11 cellular contexts compared by ENCODE assay signal in the genomic region with DNA sequence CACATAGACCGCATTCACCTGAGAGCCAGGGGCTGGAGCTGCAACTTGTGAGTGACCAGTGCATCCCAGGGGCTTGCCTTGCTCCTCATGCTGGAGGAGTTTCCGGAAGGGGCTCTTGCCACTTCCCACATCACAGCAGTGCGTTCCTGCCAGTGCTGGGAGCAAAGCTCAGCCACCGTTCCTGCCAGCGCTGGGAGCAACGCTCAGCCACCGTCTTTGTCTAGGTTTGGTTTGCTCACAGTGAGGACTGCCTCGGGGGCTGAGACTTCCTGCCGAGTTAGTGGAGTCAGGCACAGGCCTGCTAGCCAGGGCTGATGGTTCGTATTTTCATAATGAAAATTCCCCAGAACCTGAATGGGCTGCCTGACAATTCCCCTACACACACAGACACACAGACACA. TPM values are rescaled to one million over a fixed set of nuclear protein-coding genes. Genes with fewer than 3 reads are reported as not detected.
A peak's percentile ranks its signal among the peaks of the same experiment; 100 is the strongest.
DNase-seq lines count a peak whose midpoint lies in the region; ATAC-seq and TF ChIP-seq lines count a peak whose summit lies in the region.
"Had no signal": no experiment of that assay in that cellular context is flagged by ENCODE, and none has a peak within 500 bp of the region (broad histone marks: within the 10 kb centered on the region; RNA-seq: fewer than 3 reads in every experiment).

No MANE protein-coding gene starts in this region.

- no peak overlapping the region for H2AFZ ChIP-seq in SK-N-SH (ENCODE audit: low read depth)

- peaks cover 0 to 13% of the 10 kb centered on the region in 2 experiments; a peak in 1 of 4 replicates for H3K4me1 ChIP-seq in SK-N-SH (ENCODE audit: control insufficient read depth in 1 of 2, insufficient read depth in 2 of 2, low read depth in 1 of 2, low read length in 1 of 2)
- peaks cover 8 to 11% of the 10 kb centered on the region in 2 donors for H3K4me1 ChIP-seq in thyroid gland
- H3K4me1 ChIP-seq: HAP-1 had no signal

- 75% methylated on average over 10 of the region's 10 CpGs for WGBS in SK-N-SH (ENCODE audit: low lambda C conversion rate)
- WGBS in thyroid gland, 2 donors: 67 to 87% methylated on average over 2 to 6 of the region's 10 CpGs

- TF ChIP-seq CTCF in SK-N-SH (IDR thresholded peaks at IDR 0.05): no peak
- no peak for TF ChIP-seq CTCF in thyroid gland (IDR thresholded peaks at IDR 0.05)

- no peak overlapping the region for H3K4me3 ChIP-seq in SK-N-SH (ENCODE audit: low read depth in 2 of 2, low read length in 1 of 2)
- H3K4me3 ChIP-seq in skin epidermis: no peak overlapping the region
- no peak overlapping the region for H3K4me3 ChIP-seq in thyroid gland (replicated peaks in 1 of 3)
- H3K4me3 ChIP-seq: HAP-1 had no signal

- DNase-seq in SK-N-SH (peak; percentile 45), SK-N-DZ (ENCODE audit: low spot score) (peak; percentile 44), left cardiac atrium (no peak), NCI-H748 treated with DMSO at 0.1 percent for 48 hours (lab: John Stamatoyannopoulos, UW) (no peak), thyroid gland (no peak), NCI-H2029 (lab: John Stamatoyannopoulos, UW) (no peak)

- no peaks in the 10 kb centered on the region for H3K36me3 ChIP-seq in SK-N-SH (replicated peaks in 1 of 2; ENCODE audit: control insufficient read depth in 1 of 2, insufficient read depth in 2 of 2, low read length in 1 of 2)
- no peaks in the 10 kb centered on the region for H3K36me3 ChIP-seq in thyroid gland
- H3K36me3 ChIP-seq: HAP-1 had no signal

- TF ChIP-seq POLR2A in thyroid gland (IDR thresholded peaks at IDR 0.05): no peak

- no peaks in the 10 kb centered on the region for H3K9me2 ChIP-seq in SK-N-SH

- H3F3A ChIP-seq in SK-N-SH (replicated peaks; ENCODE audit: insufficient read depth): peaks cover 3% of the 10 kb centered on the region

- peak overlapping the region in 1 of 2 experiments; percentile 1; a peak in 1 of 4 replicates for H3K27ac ChIP-seq in SK-N-SH (ENCODE audit: low read depth in 2 of 2, low read length in 1 of 2)
- H3K27ac ChIP-seq in skin epidermis: peak overlapping the region in 20 of 21 experiments; percentile 47 to 89 (median 76)
- no peak overlapping the region for H3K27ac ChIP-seq in thyroid gland

- no peaks in the 10 kb centered on the region for H4K20me1 ChIP-seq in SK-N-SH (ENCODE audit: insufficient read depth)

- POLR2A ChIA-PET in SK-N-SH (lab: Yijun Ruan, JAX): interaction anchor here (1.0 to 1.7 kb wide), 5 partner anchors 11 to 62 kb away, joined by 3 to 18 read pairs (median 5); partner anchors contain the start of genes RNF167, SLC25A11 and SPAG7

- TF ChIP-seq RAD21 in SK-N-SH (IDR thresholded peaks at IDR 0.05; ENCODE audit: low read length): no peak

- H3K4me2 ChIP-seq in SK-N-SH: no peak overlapping the region

- H3K27me3 ChIP-seq in SK-N-SH (ENCODE audit: insufficient read depth) (no peaks in the 10 kb centered on the region), thyroid gland (no peaks in the 10 kb centered on the region)

- ATAC-seq in SK-N-SH treated with all-trans-retinoic acid at 6 μM for 48 hours: no peak
- peak; percentile 18 to 25 for ATAC-seq in left cardiac atrium

- intact Hi-C loops in left cardiac atrium (cut with DNase I) (loop anchor here (5.0 to 10.0 kb wide), 2 partner anchors 76 to 79 kb away; partner anchors contain the start of gene CAMTA2 (in 2 of the 2)), thyroid gland (cut with DNase I) (loop anchor here (5.0 kb wide), 1 partner anchor 154 kb away; no protein-coding TSS in a partner anchor)

- H3K9ac ChIP-seq in SK-N-SH: no peak overlapping the region

- no peaks in the 10 kb centered on the region for H3K9me3 ChIP-seq in SK-N-SH
- H3K9me3 ChIP-seq in thyroid gland: no peaks in the 10 kb centered on the region
- H3K9me3 ChIP-seq: HAP-1 had no signal

- TF ChIP-seq EP300 in SK-N-SH (IDR thresholded peaks at IDR 0.05; ENCODE audit: borderline replicate concordance in 1 of 2, low read depth in 1 of 2, low read length in 1 of 2): no peak

- no peaks in the 10 kb centered on the region for H3K79me2 ChIP-seq in SK-N-SH (ENCODE audit: insufficient read depth)

- CTCF ChIA-PET in SK-N-SH (lab: Yijun Ruan, JAX): interaction anchor here (0.6 to 3.0 kb wide), 40 partner anchors 9 to 311 kb away, joined by 3 to 35 read pairs (median 5); partner anchors contain the start of genes C17orf107, CAMTA2, ENO3 and PLD2

TF ChIP-seq in SK-N-SH, 30 proteins besides CTCF, POLR2A, EP300 and RAD21 (continues in another document):
- no peak for TF ChIP-seq TEAD4 (IDR thresholded peaks at IDR 0.05; ENCODE audit: borderline replicate concordance, insufficient read depth)
- TF ChIP-seq MAX (IDR thresholded peaks at IDR 0.05; ENCODE audit: low read depth): no peak
- no peak for TF ChIP-seq USF2 (IDR thresholded peaks at IDR 0.05; ENCODE audit: borderline replicate concordance, low read depth, low read length)
- no peak for TF ChIP-seq NRF1 (IDR thresholded peaks at IDR 0.05; ENCODE audit: low read depth, low read length)
- no peak for TF ChIP-seq FOXM1 (IDR thresholded peaks at IDR 0.05; ENCODE audit: low read depth)

TF ChIP-seq in SK-N-SH treated with all-trans-retinoic acid at 6 μM for 48 hours, 23 proteins besides CTCF, POLR2A, EP300 and RAD21:
- no peak for TF ChIP-seq PPARA (CRISPR knock-in tag; IDR thresholded peaks at IDR 0.05; ENCODE audit: borderline replicate concordance)
- TF ChIP-seq ARNTL (CRISPR knock-in tag; IDR thresholded peaks at IDR 0.05; ENCODE audit: borderline replicate concordance, low read depth): no peak
- TF ChIP-seq TCF4 (CRISPR knock-in tag; IDR thresholded peaks at IDR 0.05; ENCODE audit: borderline replicate concordance): no peak
- TF ChIP-seq TSHZ2 (CRISPR knock-in tag; IDR thresholded peaks at IDR 0.05): no peak
TF ChIP-seq in SK-N-SH treated with all-trans-retinoic acid at 6 μM for 48 hours: peak in this region for 0.

RNA-seq across cellular contexts. Expression of gene CHRNE, which starts 5.4 kb away (rescaled TPM):
- polyA plus RNA-seq in SK-N-SH (2012; rRNA removed): 0.54 and 0.71 TPM in 2 replicates
- 0.24 and 0.42 TPM in 2 replicates for polyA plus RNA-seq in SK-N-SH (2012; cell fraction: cytosol; rRNA removed)
- polyA plus RNA-seq in SK-N-SH (2012; cell fraction: nucleus; rRNA removed): 3.8 and 4.9 TPM in 2 replicates
- 0.19 and 0.62 TPM in 2 replicates for polyA plus RNA-seq in SK-N-DZ (2014; cell fraction: cytosol; rRNA removed)
- polyA plus RNA-seq in SK-N-DZ (2014; cell fraction: nucleus; rRNA removed): 1.3 and 2.7 TPM in 2 replicates
- total RNA-seq in left cardiac atrium (100 to 1,000 TPM in 1 of 2 donors, 10 to 100 TPM in 1; 36.8 to 118 TPM), thyroid gland (under 1 TPM; 0.29 to 0.83 (median 0.49) TPM)

RNA-seq across cellular contexts. Expression of gene C17orf107, which starts 9.0 kb away (rescaled TPM):
- polyA plus RNA-seq in SK-N-SH (2012; rRNA removed): 0.44 and 0.52 TPM in 2 replicates
- polyA plus RNA-seq in SK-N-SH (2012; cell fraction: cytosol; rRNA removed): 0.14 and 0.16 TPM in 2 replicates
- polyA plus RNA-seq in SK-N-SH (2012; cell fraction: nucleus; rRNA removed): 1.6 and 1.8 TPM in 2 replicates
- 0.12 and 0.69 TPM in 2 replicates for polyA plus RNA-seq in SK-N-DZ (2014; cell fraction: cytosol; rRNA removed)
- polyA plus RNA-seq in SK-N-DZ (2014; cell fraction: nucleus; rRNA removed): 1.1 and 2.1 TPM in 2 replicates
- total RNA-seq in left cardiac atrium: 1 to 10 TPM; 1.3 to 2.3 TPM
- total RNA-seq in thyroid gland: 1 to 10 TPM in 3 of 4 donors, under 1 TPM in 1; 0.33 to 1.9 (median 1.3) TPM

RNA-seq across cellular contexts. Expression of gene GP1BA, which starts 23.8 kb away (rescaled TPM):
- polyA plus RNA-seq in SK-N-SH (2012; rRNA removed): not detected in 2 replicates
- not detected in 2 replicates for polyA plus RNA-seq in SK-N-SH (2012; cell fraction: cytosol; rRNA removed)
- not detected in 2 replicates for polyA plus RNA-seq in SK-N-SH (2012; cell fraction: nucleus; rRNA removed)
- not detected in 2 replicates for polyA plus RNA-seq in SK-N-DZ (2014; cell fraction: cytosol; rRNA removed)
- polyA plus RNA-seq in SK-N-DZ (2014; cell fraction: nucleus; rRNA removed): not detected in 2 replicates
- total RNA-seq in left cardiac atrium (under 1 TPM; 0.13 to 0.15 TPM), thyroid gland (not detected)
- total RNA-seq: OCI-LY7, renal cortical epithelial cell had no signal

RNA-seq across cellular contexts. Expression of gene SLC25A11, which starts 31.5 kb away (rescaled TPM):
- 58.5 and 82.8 TPM in 2 replicates for polyA plus RNA-seq in SK-N-SH (2012; rRNA removed)
- 32.7 and 50.3 TPM in 2 replicates for polyA plus RNA-seq in SK-N-SH (2012; cell fraction: cytosol; rRNA removed)
- 45.5 and 51.0 TPM in 2 replicates for polyA plus RNA-seq in SK-N-SH (2012; cell fraction: nucleus; rRNA removed)
- polyA plus RNA-seq in SK-N-DZ (2014; cell fraction: cytosol; rRNA removed): 118 and 132 TPM in 2 replicates
- 65.5 and 71.8 TPM in 2 replicates for polyA plus RNA-seq in SK-N-DZ (2014; cell fraction: nucleus; rRNA removed)
- total RNA-seq in left cardiac atrium (100 to 1,000 TPM; 166 to 175 TPM), thyroid gland (10 to 100 TPM; 29.3 to 62.4 (median 48.4) TPM)

RNA-seq across cellular contexts. Expression of gene RNF167, which starts 31.8 kb away (rescaled TPM):
- polyA plus RNA-seq in SK-N-SH (2012; rRNA removed): 96.5 and 115 TPM in 2 replicates
- 60.0 and 80.4 TPM in 2 replicates for polyA plus RNA-seq in SK-N-SH (2012; cell fraction: cytosol; rRNA removed)
- 108 and 121 TPM in 2 replicates for polyA plus RNA-seq in SK-N-SH (2012; cell fraction: nucleus; rRNA removed)
- 66.0 and 77.3 TPM in 2 replicates for polyA plus RNA-seq in SK-N-DZ (2014; cell fraction: cytosol; rRNA removed)
- 84.6 and 104 TPM in 2 replicates for polyA plus RNA-seq in SK-N-DZ (2014; cell fraction: nucleus; rRNA removed)
- total RNA-seq in left cardiac atrium (10 to 100 TPM; 76.2 to 95.6 TPM), thyroid gland (10 to 100 TPM; 47.1 to 77.0 (median 67.2) TPM)

Comparison
In these comparisons a context has a peak if more than half of its experiments do, and no peak if none do; other contexts are left out.
1. DNase-seq: peak in SK-N-SH (single experiment) and SK-N-DZ (single experiment); none in left cardiac atrium (single experiment), NCI-H748 treated with DMSO at 0.1 percent for 48 hours (single experiment), thyroid gland (0 of 2) and NCI-H2029 (single experiment).
2. H3K27ac ChIP-seq: peak in skin epidermis (20 of 21); none in thyroid gland (0 of 3).
3. RNA of gene CHRNE, which starts 5.4 kb away (total RNA-seq): 36.8 to 118 TPM in left cardiac atrium; 0.29 to 0.83 TPM in thyroid gland; every median in the first group is over 10 times any median in the second.